17 cellular contexts compared by ENCODE assay signal in genomic region chr7:3589756-3590155, GRCh38.
A peak's percentile ranks its signal among the peaks of the same experiment; 100 is the strongest.
DNase-seq lines count a peak whose midpoint lies in the region; ATAC-seq and TF ChIP-seq lines count a peak whose summit lies in the region.
"Had no signal": no experiment of that assay in that cellular context is flagged by ENCODE, and none has a peak within 500 bp of the region (broad histone marks: within the 10 kb centered on the region; RNA-seq: fewer than 3 reads in every experiment).

No MANE protein-coding gene starts in this region.

- H3K27ac Mint-ChIP-seq in activated T-helper 1 cell treated with anti-CD3 and anti-CD28 coated beads, Interleukin-12 subunit alpha, Interleukin-12 subunit beta, Interleukin-2, Interleukin-4 antibody, amounts not matched to agents 30 ng/mL and 10 ng/mL and 1 ng/mL, durations not matched to agents 14 hours and 24 hours and 36 hours = no peak overlapping the region
- H3K27ac Mint-ChIP-seq: T-cell had no signal

- H3K36me3 Mint-ChIP-seq in activated T-helper 1 cell treated with anti-CD3 and anti-CD28 coated beads, Interleukin-12 subunit alpha, Interleukin-12 subunit beta, Interleukin-2, Interleukin-4 antibody, amounts not matched to agents 30 ng/mL and 10 ng/mL and 1 ng/mL, durations not matched to agents 14 hours and 24 hours and 36 hours (ENCODE audit: low read depth) = no peaks in the 10 kb centered on the region
- H3K36me3 Mint-ChIP-seq: T-cell had no signal

- H3K4me1 ChIP-seq in Panc1 (ENCODE audit: control insufficient read depth, insufficient read depth, low read length) = peaks cover 55% of the 10 kb centered on the region
- H3K4me1 ChIP-seq: BE2C had no signal

- H3K9me3 ChIP-seq in Panc1 (ENCODE audit: control insufficient read depth, insufficient read depth, low read depth, low read length) = no peaks in the 10 kb centered on the region
- H3K9me3 ChIP-seq: BE2C, MG63 had no signal

- DNase-seq in NCI-H1694 (lab: John Stamatoyannopoulos, UW) (peak; percentile 44), Panc1 (ENCODE audit: low read depth, low spot score) (no peak), epithelial cell of prostate (ENCODE audit: low read depth, low spot score) (peak; percentile 31), retinal pigment epithelial cell (ENCODE audit: low read depth) (peak; percentile 4), NCI-H748 treated with DMSO at 0.1 percent for 48 hours (lab: John Stamatoyannopoulos, UW) (no peak)
- DNase-seq in activated T-helper 1 cell treated with anti-CD3 and anti-CD28 coated beads, Interleukin-12 subunit alpha, Interleukin-12 subunit beta, Interleukin-2, Interleukin-4 antibody, amounts not matched to agents 30 ng/mL and 10 ng/mL and 1 ng/mL, durations not matched to agents 14 hours and 24 hours and 36 hours (ENCODE audit: low spot score) = no peak
- DNase-seq: BE2C, DMS79, Kasumi-1, MG63, NCI-H1417 treated with DMSO at 0.1 percent for 48 hours, NCI-H2029, NCI-H345, OCI-M1, SIG-M5, T-cell had no signal

- TF ChIP-seq CTCF in Panc1 (IDR thresholded peaks at IDR 0.05) (no peak), retinal pigment epithelial cell (conservative IDR thresholded peaks at IDR 0.05; ENCODE audit: low read depth, low read length) (no peak)

- H3K36me3 ChIP-seq in Panc1 (ENCODE audit: control insufficient read depth, insufficient read depth, low read length) = no peaks in the 10 kb centered on the region
- H3K36me3 ChIP-seq: BE2C, MG63 had no signal

- H3K4me1 Mint-ChIP-seq in activated T-helper 1 cell treated with anti-CD3 and anti-CD28 coated beads, Interleukin-12 subunit alpha, Interleukin-12 subunit beta, Interleukin-2, Interleukin-4 antibody, amounts not matched to agents 30 ng/mL and 10 ng/mL and 1 ng/mL, durations not matched to agents 14 hours and 24 hours and 36 hours (ENCODE audit: low read depth) = no peaks in the 10 kb centered on the region

- ATAC-seq in Panc1 (no peak), HG02885 (IDR thresholded peaks at IDR 0.05; ENCODE audit: poor library complexity, unreplicated experiment) (no peak)
- ATAC-seq: T-cell had no signal

- CTCF ChIA-PET in Panc1 (lab: Charles Lee) = no interaction called here

- in situ Hi-C loops in Panc1 (cut with HindIII; ENCODE audit: low pct_unique_long_range_greater_than_20kb, low sequenced_read_pairs) = no loop called here

- POLR2A ChIA-PET in Panc1 (lab: Charles Lee) = interaction anchor here (0.6 to 1.1 kb wide), 4 partner anchors 13 to 24 kb away, joined by 3 to 12 read pairs (median 7); no protein-coding TSS in a partner anchor

- H3K27me3 ChIP-seq in Panc1 (ENCODE audit: control insufficient read depth, insufficient read depth, low read length) = no peaks in the 10 kb centered on the region
- H3K27me3 ChIP-seq: BE2C, MG63 had no signal

- intact Hi-C loops in Panc1 (cut with micrococcal nuclease; ENCODE audit: unreplicated experiment) = loop anchor here (5.0 kb wide), 1 partner anchor 107 kb away; no protein-coding TSS in a partner anchor
- intact Hi-C loops in activated T-helper 1 cell treated with anti-CD3 and anti-CD28 coated beads, Interleukin-12 subunit alpha, Interleukin-12 subunit beta, Interleukin-2, Interleukin-4 antibody, amounts not matched to agents 30 ng/mL and 10 ng/mL and 1 ng/mL, durations not matched to agents 14 hours and 24 hours and 36 hours (cut with micrococcal nuclease) = no loop called here

- H3K4me3 Mint-ChIP-seq in activated T-helper 1 cell treated with anti-CD3 and anti-CD28 coated beads, Interleukin-12 subunit alpha, Interleukin-12 subunit beta, Interleukin-2, Interleukin-4 antibody, amounts not matched to agents 30 ng/mL and 10 ng/mL and 1 ng/mL, durations not matched to agents 14 hours and 24 hours and 36 hours = no peak overlapping the region
- H3K4me3 Mint-ChIP-seq: T-cell had no signal

- BruUV-seq in Panc1 (replicated peaks; lab: Mats Ljungman, UMichigan) = no TSS peak

- H3K9me3 Mint-ChIP-seq in activated T-helper 1 cell treated with anti-CD3 and anti-CD28 coated beads, Interleukin-12 subunit alpha, Interleukin-12 subunit beta, Interleukin-2, Interleukin-4 antibody, amounts not matched to agents 30 ng/mL and 10 ng/mL and 1 ng/mL, durations not matched to agents 14 hours and 24 hours and 36 hours = no peaks in the 10 kb centered on the region
- H3K9me3 Mint-ChIP-seq: T-cell had no signal

- H3K27me3 Mint-ChIP-seq in activated T-helper 1 cell treated with anti-CD3 and anti-CD28 coated beads, Interleukin-12 subunit alpha, Interleukin-12 subunit beta, Interleukin-2, Interleukin-4 antibody, amounts not matched to agents 30 ng/mL and 10 ng/mL and 1 ng/mL, durations not matched to agents 14 hours and 24 hours and 36 hours (ENCODE audit: insufficient read depth) = peaks cover 2% of the 10 kb centered on the region
- H3K27me3 Mint-ChIP-seq: T-cell had no signal

- H3K4me3 ChIP-seq in Panc1 (ENCODE audit: low read depth in 2 of 2, low read length in 2 of 2) (no peak overlapping the region), retinal pigment epithelial cell (ENCODE audit: low read length) (no peak overlapping the region)
- H3K4me3 ChIP-seq: MG63 had no signal

- H3K27ac ChIP-seq in Panc1 (ENCODE audit: low read length) (peak overlapping the region; percentile 98), epithelial cell of prostate (no peak overlapping the region)

Comparison
In these comparisons a context has a peak if more than half of its experiments do, and no peak if none do; other contexts are left out.
1. DNase-seq: peak in NCI-H1694 (single experiment), epithelial cell of prostate (single experiment) and retinal pigment epithelial cell (single experiment); none in Panc1 (single experiment), NCI-H748 treated with DMSO at 0.1 percent for 48 hours (single experiment) and activated T-helper 1 cell treated with anti-CD3 and anti-CD28 coated beads, Interleukin-12 subunit alpha, Interleukin-12 subunit beta, Interleukin-2, Interleukin-4 antibody, amounts not matched to agents 30 ng/mL and 10 ng/mL and 1 ng/mL, durations not matched to agents 14 hours and 24 hours and 36 hours (single experiment).